In genomic region chr5:164475339-164475977, GRCh38 we compare ENCODE assay signal across 8 cellular contexts.
DNase-seq lines count a peak whose midpoint lies in the region; ATAC-seq and TF ChIP-seq lines count a peak whose summit lies in the region.

No MANE protein-coding gene starts in this region.

- no peak for ATAC-seq in HG03175 (IDR thresholded peaks at IDR 0.05; ENCODE audit: unreplicated experiment)
- ATAC-seq in HG02623 (IDR thresholded peaks at IDR 0.05; ENCODE audit: unreplicated experiment) = no peak
- ATAC-seq in GM19035 (IDR thresholded peaks at IDR 0.05; ENCODE audit: unreplicated experiment) = no peak

- H3K4me1 ChIP-seq in Loucy (ENCODE audit: insufficient read depth, low read length, poor library complexity, severe bottlenecking) (no peaks in the 10 kb centered on the region), mesendoderm (ENCODE audit: control insufficient read depth, low read depth, low read length) (no peaks in the 10 kb centered on the region)

- H3K9me3 ChIP-seq in Loucy (ENCODE audit: insufficient read depth, low read depth, low read length) = no peaks in the 10 kb centered on the region

- H3K36me3 ChIP-seq in Loucy (ENCODE audit: insufficient read depth, low read length) (no peaks in the 10 kb centered on the region), mesendoderm (ENCODE audit: control insufficient read depth, insufficient read depth, low read length) (no peaks in the 10 kb centered on the region)

- no peak overlapping the region for H2BK120ac ChIP-seq in mesendoderm (ENCODE audit: low read depth, low read length)

- H3K56ac ChIP-seq in mesendoderm (ENCODE audit: low read length) = no peak overlapping the region

- H3K4me3 ChIP-seq in GM12865 (ENCODE audit: low read depth, low read length) (no peak overlapping the region), Loucy (ENCODE audit: low read length, poor library complexity, severe bottlenecking) (no peak overlapping the region), mesendoderm (ENCODE audit: low read length) (no peak overlapping the region)

- WGBS in mesendoderm (ENCODE audit: extremely low coverage, insufficient coverage, low lambda C conversion rate) = no CpG with 5 or more reads among the region's 3 CpGs

- H3K79me1 ChIP-seq in mesendoderm (ENCODE audit: low read length) = no peaks in the 10 kb centered on the region

- no peak overlapping the region for H4K5ac ChIP-seq in mesendoderm (ENCODE audit: low read length)

- H3K18ac ChIP-seq in mesendoderm (ENCODE audit: low read length) = no peak overlapping the region

- H2AFZ ChIP-seq in Loucy (ENCODE audit: low read length) = no peak overlapping the region

- H3K79me2 ChIP-seq in Loucy (ENCODE audit: insufficient read depth, low read length) (no peaks in the 10 kb centered on the region), mesendoderm (ENCODE audit: control insufficient read depth, insufficient read depth, low read length) (no peaks in the 10 kb centered on the region)

- TF ChIP-seq CTCF in GM12865 (IDR thresholded peaks at IDR 0.05; ENCODE audit: insufficient read depth, low read depth, low read length, missing control alignments) = peak; percentile 36
- TF ChIP-seq CTCF in Loucy (conservative IDR thresholded peaks at IDR 0.05; ENCODE audit: low read length) = peak; percentile 34

- no peak overlapping the region for H3K9ac ChIP-seq in Loucy (ENCODE audit: low read depth, low read length, poor library complexity, severe bottlenecking)
- no peak overlapping the region for H3K9ac ChIP-seq in mesendoderm (ENCODE audit: low read length)

- no peak overlapping the region for H3K23ac ChIP-seq in mesendoderm (ENCODE audit: low read length)

- no peak overlapping the region for H2BK15ac ChIP-seq in mesendoderm (replicated peaks; ENCODE audit: low read depth)

- H2AK5ac ChIP-seq in mesendoderm (ENCODE audit: low read length) = no peak overlapping the region

- H3K4ac ChIP-seq in mesendoderm (ENCODE audit: low read depth, low read length) = no peak overlapping the region

- DNase-seq in GM12865 (ENCODE audit: low read depth) = peak; percentile 8
- DNase-seq in cerebellar cortex (ENCODE audit: low spot score) = peak; percentile 16
- DNase-seq in mesendoderm = peak; percentile 32
- DNase-seq in NOMO-1 treated with dmso at 0.1 percent for 144 hours (lab: John Stamatoyannopoulos, UW; ENCODE audit: unreplicated experiment) = no peak

- H3F3A ChIP-seq in Loucy (ENCODE audit: low read depth) = no peaks in the 10 kb centered on the region

- H2BK5ac ChIP-seq in mesendoderm (ENCODE audit: low read length) = no peak overlapping the region

- H3K27ac ChIP-seq in mesendoderm (ENCODE audit: low read depth, low read length) = no peak overlapping the region

- H4K8ac ChIP-seq in mesendoderm (ENCODE audit: low read depth, low read length) = no peak overlapping the region

- H3K4me2 ChIP-seq in Loucy (ENCODE audit: low read depth, low read length, poor library complexity, severe bottlenecking) (no peak overlapping the region), mesendoderm (ENCODE audit: low read length) (no peak overlapping the region)

- H3K27me3 ChIP-seq in Loucy (ENCODE audit: insufficient read depth, low read length, poor library complexity, severe bottlenecking) (no peaks in the 10 kb centered on the region), mesendoderm (ENCODE audit: insufficient read depth, low read length, poor library complexity) (no peaks in the 10 kb centered on the region)

- no peaks in the 10 kb centered on the region for H4K20me1 ChIP-seq in Loucy (ENCODE audit: insufficient read depth, low read length, poor library complexity, severe bottlenecking)

- no peaks in the 10 kb centered on the region for H3K9me2 ChIP-seq in Loucy (replicated peaks; ENCODE audit: low read depth, low read length)
